ENCODE assay signal across 1 cellular context in the genomic region with DNA sequence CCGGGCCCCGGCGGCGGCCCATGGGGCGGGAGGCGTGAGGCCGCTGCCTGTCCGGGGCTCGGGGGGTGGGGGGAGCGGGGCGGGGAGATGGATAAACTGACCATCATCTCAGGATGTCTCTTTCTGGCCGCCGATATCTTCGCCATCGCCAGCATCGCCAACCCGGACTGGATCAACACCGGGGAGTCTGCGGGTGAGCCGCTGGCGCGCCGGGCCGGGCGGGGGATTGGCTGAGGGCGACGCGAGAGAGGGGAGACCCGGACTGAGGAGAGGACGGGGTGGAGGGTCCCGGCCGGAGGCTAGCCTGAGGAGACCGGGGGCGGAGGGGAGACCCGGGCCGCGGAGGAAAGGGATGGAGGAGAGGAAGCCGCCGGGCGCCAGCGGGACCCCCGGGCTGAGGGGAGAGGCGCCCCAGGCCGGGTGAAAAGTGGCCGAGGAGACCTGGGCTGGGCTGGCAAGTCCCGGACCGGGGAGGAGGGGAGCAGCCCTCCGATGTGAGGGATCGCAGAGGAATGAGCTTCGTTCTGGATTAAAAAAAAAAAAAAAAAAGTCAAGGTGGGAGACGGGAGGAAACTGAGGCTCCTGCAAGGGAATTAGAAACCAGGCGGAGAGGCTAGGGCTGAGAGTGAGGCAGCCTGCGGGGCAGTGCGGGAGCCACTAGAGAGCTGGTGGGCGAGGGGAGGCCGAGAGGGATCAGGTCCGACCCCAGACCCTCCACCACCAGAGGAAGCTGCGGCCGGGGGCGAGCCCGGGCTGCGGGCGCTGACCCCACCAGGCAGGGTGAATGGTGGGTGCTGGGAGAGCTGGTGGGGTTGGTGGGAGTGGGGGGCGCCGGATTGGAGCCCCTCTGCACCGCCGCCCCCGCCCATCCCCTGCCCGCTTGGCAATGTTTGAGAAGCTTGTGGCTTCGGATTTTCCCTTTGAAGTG.
A peak's percentile ranks its signal among the peaks of the same experiment; 100 is the strongest.
TF ChIP-seq lines count a peak whose summit lies in the region.

No MANE protein-coding gene starts in this region.

TF ChIP-seq in HepG2, 621 proteins besides CTCF, POLR2A, EP300 and RAD21 (continued from another document and continues in another):
- TF ChIP-seq, protein P1, sequence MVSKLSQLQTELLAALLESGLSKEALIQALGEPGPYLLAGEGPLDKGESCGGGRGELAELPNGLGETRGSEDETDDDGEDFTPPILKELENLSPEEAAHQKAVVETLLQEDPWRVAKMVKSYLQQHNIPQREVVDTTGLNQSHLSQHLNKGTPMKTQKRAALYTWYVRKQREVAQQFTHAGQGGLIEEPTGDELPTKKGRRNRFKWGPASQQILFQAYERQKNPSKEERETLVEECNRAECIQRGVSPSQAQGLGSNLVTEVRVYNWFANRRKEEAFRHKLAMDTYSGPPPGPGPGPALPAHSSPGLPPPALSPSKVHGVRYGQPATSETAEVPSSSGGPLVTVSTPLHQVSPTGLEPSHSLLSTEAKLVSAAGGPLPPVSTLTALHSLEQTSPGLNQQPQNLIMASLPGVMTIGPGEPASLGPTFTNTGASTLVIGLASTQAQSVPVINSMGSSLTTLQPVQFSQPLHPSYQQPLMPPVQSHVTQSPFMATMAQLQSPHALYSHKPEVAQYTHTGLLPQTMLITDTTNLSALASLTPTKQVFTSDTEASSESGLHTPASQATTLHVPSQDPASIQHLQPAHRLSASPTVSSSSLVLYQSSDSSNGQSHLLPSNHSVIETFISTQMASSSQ (IDR thresholded peaks at IDR 0.05; ENCODE audit: low read depth) = no peak
- TF ChIP-seq, protein P1 (CRISPR knock-in tag; IDR thresholded peaks at IDR 0.05; ENCODE audit: borderline replicate concordance) = no peak
- TF ChIP-seq, protein P2, sequence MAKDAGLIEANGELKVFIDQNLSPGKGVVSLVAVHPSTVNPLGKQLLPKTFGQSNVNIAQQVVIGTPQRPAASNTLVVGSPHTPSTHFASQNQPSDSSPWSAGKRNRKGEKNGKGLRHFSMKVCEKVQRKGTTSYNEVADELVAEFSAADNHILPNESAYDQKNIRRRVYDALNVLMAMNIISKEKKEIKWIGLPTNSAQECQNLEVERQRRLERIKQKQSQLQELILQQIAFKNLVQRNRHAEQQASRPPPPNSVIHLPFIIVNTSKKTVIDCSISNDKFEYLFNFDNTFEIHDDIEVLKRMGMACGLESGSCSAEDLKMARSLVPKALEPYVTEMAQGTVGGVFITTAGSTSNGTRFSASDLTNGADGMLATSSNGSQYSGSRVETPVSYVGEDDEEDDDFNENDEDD (CRISPR knock-in tag; IDR thresholded peaks at IDR 0.05; ENCODE audit: borderline replicate concordance) = no peak
- TF ChIP-seq, protein P3, sequence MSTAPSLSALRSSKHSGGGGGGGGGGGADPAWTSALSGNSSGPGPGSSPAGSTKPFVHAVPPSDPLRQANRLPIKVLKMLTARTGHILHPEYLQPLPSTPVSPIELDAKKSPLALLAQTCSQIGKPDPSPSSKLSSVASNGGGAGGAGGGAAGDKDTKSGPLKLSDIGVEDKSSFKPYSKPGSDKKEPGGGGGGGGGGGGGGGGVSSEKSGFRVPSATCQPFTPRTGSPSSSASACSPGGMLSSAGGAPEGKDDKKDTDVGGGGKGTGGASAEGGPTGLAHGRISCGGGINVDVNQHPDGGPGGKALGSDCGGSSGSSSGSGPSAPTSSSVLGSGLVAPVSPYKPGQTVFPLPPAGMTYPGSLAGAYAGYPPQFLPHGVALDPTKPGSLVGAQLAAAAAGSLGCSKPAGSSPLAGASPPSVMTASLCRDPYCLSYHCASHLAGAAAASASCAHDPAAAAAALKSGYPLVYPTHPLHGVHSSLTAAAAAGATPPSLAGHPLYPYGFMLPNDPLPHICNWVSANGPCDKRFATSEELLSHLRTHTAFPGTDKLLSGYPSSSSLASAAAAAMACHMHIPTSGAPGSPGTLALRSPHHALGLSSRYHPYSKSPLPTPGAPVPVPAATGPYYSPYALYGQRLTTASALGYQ (CRISPR knock-in tag; IDR thresholded peaks at IDR 0.05) = 0 out of 2 replicates have a peak, but pooled peaks have one; percentile 34
- TF ChIP-seq CEBPG (CRISPR knock-in tag; IDR thresholded peaks at IDR 0.05) (no peak), SNAI1 (CRISPR knock-in tag; IDR thresholded peaks at IDR 0.05; ENCODE audit: borderline replicate concordance) (no peak), EED (CRISPR knock-in tag; IDR thresholded peaks at IDR 0.05) (no peak), ZBTB8A (CRISPR knock-in tag; IDR thresholded peaks at IDR 0.05; ENCODE audit: borderline replicate concordance, low read depth) (no peak), ZNF431 (CRISPR knock-in tag; IDR thresholded peaks at IDR 0.05; ENCODE audit: borderline replicate concordance, low read depth) (no peak), MBNL3 (CRISPR knock-in tag; conservative IDR thresholded peaks at IDR 0.05) (no peak), KAT7 (CRISPR knock-in tag; IDR thresholded peaks at IDR 0.05; ENCODE audit: borderline replicate concordance) (0 out of 2 replicates have a peak, but pooled peaks have one; percentile 25), ZBTB7B (CRISPR knock-in tag; IDR thresholded peaks at IDR 0.05) (0 out of 2 replicates have a peak, but pooled peaks have one; percentile 43), ONECUT2 (CRISPR knock-in tag; IDR thresholded peaks at IDR 0.05) (no peak), IRF2 (CRISPR knock-in tag; IDR thresholded peaks at IDR 0.05) (no peak), ARNT (IDR thresholded peaks at IDR 0.05) (no peak), RERE (CRISPR knock-in tag; IDR thresholded peaks at IDR 0.05; ENCODE audit: low read depth) (0 out of 2 replicates have a peak, but pooled peaks have one; percentile 9), MXD4 (CRISPR knock-in tag; IDR thresholded peaks at IDR 0.05) (0 out of 2 replicates have a peak, but pooled peaks have one; percentile 15), SOX5 (CRISPR knock-in tag; IDR thresholded peaks at IDR 0.05; ENCODE audit: borderline replicate concordance) (no peak), ZBTB40 (IDR thresholded peaks at IDR 0.05) (no peak), ZBTB40 (CRISPR knock-in tag; IDR thresholded peaks at IDR 0.05) (no peak), GLMP (CRISPR knock-in tag; IDR thresholded peaks at IDR 0.05; ENCODE audit: borderline replicate concordance) (no peak), MLX (CRISPR knock-in tag; IDR thresholded peaks at IDR 0.05) (no peak)
- TF ChIP-seq, protein P4, sequence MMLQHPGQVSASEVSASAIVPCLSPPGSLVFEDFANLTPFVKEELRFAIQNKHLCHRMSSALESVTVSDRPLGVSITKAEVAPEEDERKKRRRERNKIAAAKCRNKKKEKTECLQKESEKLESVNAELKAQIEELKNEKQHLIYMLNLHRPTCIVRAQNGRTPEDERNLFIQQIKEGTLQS (CRISPR knock-in tag; IDR thresholded peaks at IDR 0.05) = no peak
